9 cellular contexts compared by ENCODE assay signal in the genomic region with DNA sequence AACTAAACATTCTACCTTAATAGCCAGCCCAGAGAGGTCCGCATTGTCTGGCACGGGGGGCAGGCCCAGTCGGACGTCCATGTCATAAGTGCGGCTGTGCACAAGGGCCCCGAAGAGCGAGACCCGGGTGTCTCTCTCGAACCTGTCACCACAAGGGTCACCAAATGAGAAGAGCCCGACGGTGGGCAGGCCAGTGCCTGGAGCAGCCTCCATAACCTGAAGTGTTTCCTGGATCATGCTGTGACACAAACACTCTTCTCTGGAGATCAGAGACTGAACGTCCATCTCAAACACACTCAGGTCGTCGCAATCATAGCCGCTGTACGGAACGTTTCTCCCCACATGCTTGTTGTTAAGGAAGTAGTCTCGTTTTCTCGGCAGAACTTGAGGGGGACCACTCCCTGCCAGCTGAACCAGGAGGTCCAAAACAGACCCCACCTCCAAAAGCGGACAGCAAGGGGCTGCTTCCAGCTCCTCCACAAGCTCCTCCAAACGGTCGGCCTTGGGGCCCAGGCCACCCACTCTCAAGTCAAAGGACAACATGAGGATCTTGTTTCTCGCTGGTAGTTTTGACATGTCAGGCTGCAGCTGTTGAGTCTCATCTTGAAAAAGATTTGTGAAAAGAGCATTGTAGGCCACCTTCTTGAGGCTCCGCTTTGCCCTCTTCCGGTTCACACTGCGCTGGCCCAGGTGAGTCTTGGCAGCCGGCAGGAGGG. TPM values are rescaled to one million over a fixed set of nuclear protein-coding genes. Genes with fewer than 3 reads are reported as not detected.
DNase-seq lines count a peak whose midpoint lies in the region; ATAC-seq, FAIRE-seq and TF ChIP-seq lines count a peak whose summit lies in the region.
"Had no signal": no experiment of that assay in that cellular context is flagged by ENCODE, and none has a peak within 500 bp of the region (broad histone marks: within the 10 kb centered on the region; RNA-seq: fewer than 3 reads in every experiment).

No MANE protein-coding gene starts in this region.

- peaks cover 8% of the 10 kb centered on the region for H3K36me3 Mint-ChIP-seq in stimulated activated naive CD8-positive, alpha-beta T cell treated with anti-CD3 and anti-CD28 coated beads, Interleukin-15, Interleukin-2, amounts not matched to agents 100 ng/mL and 50 ng/mL, for 24 hours (ENCODE audit: low read depth)
- H3K36me3 Mint-ChIP-seq in activated T-helper 17 cell treated with anti-CD3 and anti-CD28 coated beads, Interleukin-2, amount 50 U/mL, for 72 hours (ENCODE audit: low read depth), result peaks cover 76% of the 10 kb centered on the region

- H3K27me3 ChIP-seq in testis, result no peaks in the 10 kb centered on the region

- no peaks in the 10 kb centered on the region for H3K9me3 Mint-ChIP-seq in stimulated activated naive CD8-positive, alpha-beta T cell treated with anti-CD3 and anti-CD28 coated beads, Interleukin-15, Interleukin-2, amounts not matched to agents 100 ng/mL and 50 ng/mL, for 24 hours
- H3K9me3 Mint-ChIP-seq in activated T-helper 17 cell treated with anti-CD3 and anti-CD28 coated beads, Interleukin-2, amount 50 U/mL, for 72 hours, result no peaks in the 10 kb centered on the region

- intact Hi-C loops in kidney (cut with DNase I) (no loop called here), testis (cut with DNase I; ENCODE audit: low total_unique reads) (no loop called here)

- peak overlapping the region; percentile 92 for H3K4me3 Mint-ChIP-seq in stimulated activated naive CD8-positive, alpha-beta T cell treated with anti-CD3 and anti-CD28 coated beads, Interleukin-15, Interleukin-2, amounts not matched to agents 100 ng/mL and 50 ng/mL, for 24 hours
- H3K4me3 Mint-ChIP-seq in activated T-helper 17 cell treated with anti-CD3 and anti-CD28 coated beads, Interleukin-2, amount 50 U/mL, for 72 hours, result peak overlapping the region; percentile 87

- H3K36me3 ChIP-seq in kidney (ENCODE audit: control insufficient read depth in 1 of 2, insufficient read depth in 2 of 2, low read length in 2 of 2) (peaks cover 0 to 20% of the 10 kb centered on the region in 2 donors), testis (ENCODE audit: low read depth, missing control alignments) (no peaks in the 10 kb centered on the region)

- peak overlapping the region; percentile 97 for H3K27ac Mint-ChIP-seq in stimulated activated naive CD8-positive, alpha-beta T cell treated with anti-CD3 and anti-CD28 coated beads, Interleukin-15, Interleukin-2, amounts not matched to agents 100 ng/mL and 50 ng/mL, for 24 hours
- H3K27ac Mint-ChIP-seq in activated T-helper 17 cell treated with anti-CD3 and anti-CD28 coated beads, Interleukin-2, amount 50 U/mL, for 72 hours, result peak overlapping the region; percentile 96

- no peak for TF ChIP-seq POLR2A in testis (IDR thresholded peaks at IDR 0.05)

- H3K9me3 ChIP-seq in kidney (ENCODE audit: control insufficient read depth in 1 of 2, low read length in 2 of 2) (no peaks in the 10 kb centered on the region), testis (no peaks in the 10 kb centered on the region)

- H3K27me3 Mint-ChIP-seq in stimulated activated naive CD8-positive, alpha-beta T cell treated with anti-CD3 and anti-CD28 coated beads, Interleukin-15, Interleukin-2, amounts not matched to agents 100 ng/mL and 50 ng/mL, for 24 hours, result no peaks in the 10 kb centered on the region
- no peaks in the 10 kb centered on the region for H3K27me3 Mint-ChIP-seq in activated T-helper 17 cell treated with anti-CD3 and anti-CD28 coated beads, Interleukin-2, amount 50 U/mL, for 72 hours

- peak overlapping the region; percentile 79 to 81 for H3K9ac ChIP-seq in kidney (ENCODE audit: low read length in 2 of 2)

- H3K27ac ChIP-seq in kidney (ENCODE audit: low read depth in 2 of 2, low read length in 2 of 2) (peak overlapping the region in 1 of 2 donors; percentile 83), testis (peak overlapping the region; percentile 82 to 86)

- H3K4me3 ChIP-seq in kidney (ENCODE audit: low read length in 2 of 2), result peak overlapping the region; percentile 89 to 93
- H3K4me3 ChIP-seq in testis, result peak overlapping the region; percentile 78 to 93

- no peak for FAIRE-seq in kidney (lab: Jason Lieb, UNC)
- FAIRE-seq: islet of Langerhans had no signal

- DNase-seq in stimulated activated naive CD8-positive, alpha-beta T cell treated with anti-CD3 and anti-CD28 coated beads, Interleukin-15, Interleukin-2, amounts not matched to agents 100 U/mL and 50 U/mL, for 24 hours, result no peak
- DNase-seq in kidney, result no peak
- DNase-seq in testis, result no peak
- DNase-seq in occipital lobe (lab: John Stamatoyannopoulos, UW), result no peak

- ATAC-seq in stimulated activated naive CD8-positive, alpha-beta T cell treated with anti-CD3 and anti-CD28 coated beads, Interleukin-15, Interleukin-2, amounts not matched to agents 100 U/mL and 50 U/mL, for 24 hours, result no peak
- ATAC-seq in activated T-helper 17 cell treated with anti-CD3 and anti-CD28 coated beads, Interleukin-2, amount 50 U/mL, for 72 hours (replicated peaks), result no peak
- no peak for ATAC-seq in HG02678 (IDR thresholded peaks at IDR 0.05; ENCODE audit: unreplicated experiment)
- no peak for ATAC-seq in GM18517 (IDR thresholded peaks at IDR 0.05; ENCODE audit: unreplicated experiment)

- H3K4me1 Mint-ChIP-seq in stimulated activated naive CD8-positive, alpha-beta T cell treated with anti-CD3 and anti-CD28 coated beads, Interleukin-15, Interleukin-2, amounts not matched to agents 100 ng/mL and 50 ng/mL, for 24 hours (ENCODE audit: low read depth), result peaks cover 40% of the 10 kb centered on the region
- peaks cover 23% of the 10 kb centered on the region for H3K4me1 Mint-ChIP-seq in activated T-helper 17 cell treated with anti-CD3 and anti-CD28 coated beads, Interleukin-2, amount 50 U/mL, for 72 hours

- no peak for TF ChIP-seq CTCF in kidney (IDR thresholded peaks at IDR 0.05; ENCODE audit: borderline replicate concordance, extremely low read depth, insufficient read depth)
- no peak for TF ChIP-seq CTCF in testis (IDR thresholded peaks at IDR 0.05)

- peaks cover 11 to 35% of the 10 kb centered on the region in 2 donors for H3K4me1 ChIP-seq in kidney (ENCODE audit: control insufficient read depth in 1 of 2, insufficient read depth in 1 of 2, low read depth in 1 of 2, low read length in 2 of 2)
- peaks cover 36% of the 10 kb centered on the region for H3K4me1 ChIP-seq in testis

- WGBS in testis, 2 donors, result 11 to 12% methylated on average over 14 to 27 of the region's 27 CpGs

RNA-seq across cellular contexts. Expression of a gene that starts 1.0 kb away (rescaled TPM):
- total RNA-seq in activated T-helper 17 cell treated with anti-CD3 and anti-CD28 coated beads, Interleukin-2, amount 50 U/mL, for 72 hours, result 10 to 100 TPM; 44.5 to 51.1 TPM
- total RNA-seq in kidney, result 52.0 TPM
- polyA plus RNA-seq in kidney (ENCODE audit: insufficient read depth, low read depth, low replicate concordance), result 19.2 TPM
- 100 to 1,000 TPM; 136 to 143 TPM for total RNA-seq in testis
- 40.2 TPM for polyA plus RNA-seq in testis (ENCODE audit: insufficient read depth, low read depth, low replicate concordance)
- 34.0 TPM for total RNA-seq in occipital lobe

RNA-seq across cellular contexts. Expression of a gene that starts 7.2 kb away (rescaled TPM):
- 10 to 100 TPM; 66.4 to 67.5 TPM for total RNA-seq in activated T-helper 17 cell treated with anti-CD3 and anti-CD28 coated beads, Interleukin-2, amount 50 U/mL, for 72 hours
- total RNA-seq in kidney, result 43.8 TPM
- 20.4 TPM for polyA plus RNA-seq in kidney (ENCODE audit: insufficient read depth, low read depth, low replicate concordance)
- 10 to 100 TPM; 32.1 to 33.1 TPM for total RNA-seq in testis
- 13.5 TPM for polyA plus RNA-seq in testis (ENCODE audit: insufficient read depth, low read depth, low replicate concordance)
- total RNA-seq in occipital lobe, result 19.8 TPM

RNA-seq across cellular contexts. Expression of a gene that starts 17.6 kb away (rescaled TPM):
- total RNA-seq in activated T-helper 17 cell treated with anti-CD3 and anti-CD28 coated beads, Interleukin-2, amount 50 U/mL, for 72 hours, result 10 to 100 TPM in 1 of 2 donors, 1 to 10 TPM in 1; 5.0 to 14.8 TPM
- total RNA-seq in kidney, result 15.9 TPM
- polyA plus RNA-seq in kidney (ENCODE audit: insufficient read depth, low read depth, low replicate concordance), result 13.4 TPM
- 10 to 100 TPM; 22.3 to 25.1 TPM for total RNA-seq in testis
- 9.1 TPM for polyA plus RNA-seq in testis (ENCODE audit: insufficient read depth, low read depth, low replicate concordance)
- total RNA-seq in occipital lobe, result 11.4 TPM

RNA-seq across cellular contexts. Expression of a gene that starts 26.3 kb away (rescaled TPM):
- total RNA-seq in activated T-helper 17 cell treated with anti-CD3 and anti-CD28 coated beads, Interleukin-2, amount 50 U/mL, for 72 hours, result 10 to 100 TPM; 20.9 to 21.7 TPM
- total RNA-seq in kidney (18.3 TPM), testis (10 to 100 TPM in 1 of 2 donors, 1 to 10 TPM in 1; 8.3 to 10.7 TPM), occipital lobe (21.8 TPM)
- polyA plus RNA-seq in kidney (ENCODE audit: insufficient read depth, low read depth, low replicate concordance) (11.4 TPM), testis (ENCODE audit: insufficient read depth, low read depth, low replicate concordance) (6.4 TPM)

RNA-seq across cellular contexts. Expression of a gene that starts 43.1 kb away (rescaled TPM):
- 10 to 100 TPM; 16.5 to 26.7 TPM for total RNA-seq in activated T-helper 17 cell treated with anti-CD3 and anti-CD28 coated beads, Interleukin-2, amount 50 U/mL, for 72 hours
- total RNA-seq in kidney (19.7 TPM), testis (10 to 100 TPM; 57.9 to 66.8 TPM), occipital lobe (7.8 TPM)
- polyA plus RNA-seq in kidney (ENCODE audit: insufficient read depth, low read depth, low replicate concordance) (42.8 TPM), testis (ENCODE audit: insufficient read depth, low read depth, low replicate concordance) (20.8 TPM)
